ENCODE assay signal across 1 cellular context in genomic region chr16:85249830-85250455, GRCh38.
TF ChIP-seq lines count a peak whose summit lies in the region.

No MANE protein-coding gene starts in this region.

TF ChIP-seq in IMR-90, 13 proteins besides CTCF, POLR2A, EP300 and RAD21 (continued from another document):
- TF ChIP-seq RCOR1 (IDR thresholded peaks at IDR 0.05; ENCODE audit: insufficient replicate concordance, low read length) (no peak), SMC3 (IDR thresholded peaks at IDR 0.05; ENCODE audit: low read depth, low read length) (no peak), NFE2L2 (IDR thresholded peaks at IDR 0.05; ENCODE audit: low read depth, low read length) (no peak), RFX5 (IDR thresholded peaks at IDR 0.05; ENCODE audit: low read depth, low read length) (no peak), BHLHE40 (IDR thresholded peaks at IDR 0.05; ENCODE audit: low read depth, low read length) (no peak)
- TF ChIP-seq, protein P1, sequence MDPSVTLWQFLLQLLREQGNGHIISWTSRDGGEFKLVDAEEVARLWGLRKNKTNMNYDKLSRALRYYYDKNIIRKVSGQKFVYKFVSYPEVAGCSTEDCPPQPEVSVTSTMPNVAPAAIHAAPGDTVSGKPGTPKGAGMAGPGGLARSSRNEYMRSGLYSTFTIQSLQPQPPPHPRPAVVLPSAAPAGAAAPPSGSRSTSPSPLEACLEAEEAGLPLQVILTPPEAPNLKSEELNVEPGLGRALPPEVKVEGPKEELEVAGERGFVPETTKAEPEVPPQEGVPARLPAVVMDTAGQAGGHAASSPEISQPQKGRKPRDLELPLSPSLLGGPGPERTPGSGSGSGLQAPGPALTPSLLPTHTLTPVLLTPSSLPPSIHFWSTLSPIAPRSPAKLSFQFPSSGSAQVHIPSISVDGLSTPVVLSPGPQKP (IDR thresholded peaks at IDR 0.05; ENCODE audit: borderline replicate concordance, low read depth, low read length): no peak
